Comparison of ENCODE assay signal across 17 cellular contexts in the genomic region with DNA sequence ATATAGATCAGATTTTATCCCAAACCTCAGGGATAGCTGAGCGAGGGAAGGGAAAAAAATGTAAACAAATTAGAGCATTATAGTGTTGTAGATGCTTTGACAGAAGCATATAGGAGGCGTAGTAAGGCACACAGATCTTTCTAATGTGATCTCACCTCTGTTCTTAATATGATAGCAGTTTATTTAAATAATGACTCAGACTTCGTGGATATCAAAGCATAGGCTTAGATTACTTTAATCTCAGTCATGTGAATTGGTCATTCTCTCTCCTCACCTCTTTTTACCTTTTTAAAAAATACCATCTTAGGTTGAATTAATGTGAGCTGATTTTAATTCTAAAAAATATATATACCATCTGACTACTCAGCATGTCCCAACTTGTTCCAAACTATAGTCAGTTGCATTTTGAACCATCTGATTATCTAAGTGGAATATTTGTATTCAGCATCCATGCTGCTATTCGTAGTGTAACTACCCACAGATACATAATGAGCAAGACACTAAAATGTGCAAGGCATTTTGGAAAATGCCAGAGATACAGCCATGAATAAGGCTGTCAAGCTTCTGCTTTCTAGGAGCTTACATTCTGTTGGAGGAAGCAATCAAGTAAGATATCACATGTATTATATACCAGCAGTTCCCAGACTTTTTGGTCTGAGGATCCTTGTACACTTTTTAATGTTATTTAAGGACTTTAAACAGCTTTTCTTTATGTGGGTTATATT.
A peak's percentile ranks its signal among the peaks of the same experiment; 100 is the strongest.
DNase-seq lines count a peak whose midpoint lies in the region; ATAC-seq, FAIRE-seq and TF ChIP-seq lines count a peak whose summit lies in the region.
"Had no signal": no experiment of that assay in that cellular context is flagged by ENCODE, and none has a peak within 500 bp of the region (broad histone marks: within the 10 kb centered on the region; RNA-seq: fewer than 3 reads in every experiment).

No MANE protein-coding gene starts in this region.

- peaks cover 38% of the 10 kb centered on the region for H3K4me1 ChIP-seq in adipocyte (ENCODE audit: control insufficient read depth, insufficient read depth, low read length)
- peaks cover 19% of the 10 kb centered on the region for H3K4me1 ChIP-seq in keratinocyte (ENCODE audit: control insufficient read depth, extremely low read depth, insufficient read depth, low read length)

- H3K9ac ChIP-seq in adipocyte (ENCODE audit: low read length) (no peak overlapping the region), keratinocyte (ENCODE audit: control insufficient read depth, extremely low read depth, insufficient read depth, low read length) (no peak overlapping the region)

- peak overlapping the region; percentile 20 for H3K27ac Mint-ChIP-seq in HFFc6
- H3K27ac Mint-ChIP-seq: activated T-helper 1 cell treated with anti-CD3 and anti-CD28 coated beads, Interleukin-12 subunit alpha, Interleukin-12 subunit beta, Interleukin-2, Interleukin-4 antibody, amounts not matched to agents 30 ng/mL and 10 ng/mL and 1 ng/mL, durations not matched to agents 14 hours and 24 hours and 36 hours had no signal

- FAIRE-seq in A204.1 (lab: Jason Lieb, UNC): peak; percentile 23
- no peak for FAIRE-seq in keratinocyte (lab: Jason Lieb, UNC)

- peaks cover 4% of the 10 kb centered on the region for H3K9me1 ChIP-seq in keratinocyte (ENCODE audit: control insufficient read depth, extremely low read depth, insufficient read depth, low read length)

- dilution Hi-C loops in keratinocyte (cut with MboI; ENCODE audit: extremely low pct_ligation_motif_present, low sequenced_read_pairs): no loop called here

- ATAC-seq in HG02981 (IDR thresholded peaks at IDR 0.05; ENCODE audit: unreplicated experiment) (no peak), GM19395 (IDR thresholded peaks at IDR 0.05; ENCODE audit: unreplicated experiment) (no peak), HG02678 (IDR thresholded peaks at IDR 0.05; ENCODE audit: unreplicated experiment) (no peak)
- ATAC-seq: Right ventricle myocardium inferior had no signal

- DNase-seq in HFFc6 (peak; percentile 11), adipocyte (ENCODE audit: low read depth) (peak; percentile 24), keratinocyte (ENCODE audit: low read depth, low spot score) (no peak), amygdala (lab: John Stamatoyannopoulos, UW) (no peak)
- DNase-seq: activated CD4-positive, alpha-beta T cell treated with anti-CD3 and anti-CD28 coated beads, Interleukin-2, amount 50 U/mL, for 48 hours; AML-193; NCI-H526 treated with DMSO at 0.1 percent for 48 hours; posterior cingulate gyrus; T1000; testis had no signal

- peaks cover 20% of the 10 kb centered on the region for H3K79me2 ChIP-seq in keratinocyte (ENCODE audit: control insufficient read depth, insufficient read depth, low read length)

- no peaks in the 10 kb centered on the region for H3K27me3 ChIP-seq in adipocyte (replicated peaks; ENCODE audit: control insufficient read depth, insufficient read depth, low read length)
- no peaks in the 10 kb centered on the region for H3K27me3 ChIP-seq in keratinocyte (ENCODE audit: control insufficient read depth, extremely low read depth, insufficient read depth, low read length)
- H3K27me3 ChIP-seq: ascending aorta, testis had no signal

- peaks cover 71% of the 10 kb centered on the region for H3K4me1 Mint-ChIP-seq in HFFc6 (ENCODE audit: low read depth)

- H3K36me3 ChIP-seq in adipocyte (ENCODE audit: control insufficient read depth, insufficient read depth, low read length, severe bottlenecking) (no peaks in the 10 kb centered on the region), keratinocyte (ENCODE audit: control insufficient read depth in 2 of 2, extremely low read depth in 1 of 2, insufficient read depth in 2 of 2, low read length in 2 of 2) (no peaks in the 10 kb centered on the region)
- H3K36me3 ChIP-seq: ascending aorta had no signal

- no peaks in the 10 kb centered on the region; the same call in 1 of the 2 replicates for H3K27me3 Mint-ChIP-seq in HFFc6 (ENCODE audit: insufficient read depth)

- H2AFZ ChIP-seq in keratinocyte (ENCODE audit: control insufficient read depth, low read length): no peak overlapping the region

- peak overlapping the region; percentile 29 for H3K4me2 ChIP-seq in keratinocyte (ENCODE audit: control insufficient read depth, extremely low read depth, insufficient read depth, low read depth, low read length)

- H3K27ac ChIP-seq in keratinocyte (ENCODE audit: control insufficient read depth, insufficient read depth, low read length): peak overlapping the region; percentile 6
- H3K27ac ChIP-seq: ascending aorta, testis had no signal

- no peaks in the 10 kb centered on the region for H4K20me1 ChIP-seq in keratinocyte (ENCODE audit: control insufficient read depth, extremely low read depth, insufficient read depth, low read length)

- no peaks in the 10 kb centered on the region for H3K9me3 Mint-ChIP-seq in HFFc6
- H3K9me3 Mint-ChIP-seq: activated T-helper 1 cell treated with anti-CD3 and anti-CD28 coated beads, Interleukin-12 subunit alpha, Interleukin-12 subunit beta, Interleukin-2, Interleukin-4 antibody, amounts not matched to agents 30 ng/mL and 10 ng/mL and 1 ng/mL, durations not matched to agents 14 hours and 24 hours and 36 hours had no signal

- H3K4me3 Mint-ChIP-seq in HFFc6: peak overlapping the region; percentile 14; the same call in 1 of the 2 replicates
- H3K4me3 Mint-ChIP-seq: activated T-helper 1 cell treated with anti-CD3 and anti-CD28 coated beads, Interleukin-12 subunit alpha, Interleukin-12 subunit beta, Interleukin-2, Interleukin-4 antibody, amounts not matched to agents 30 ng/mL and 10 ng/mL and 1 ng/mL, durations not matched to agents 14 hours and 24 hours and 36 hours had no signal

- H3K36me3 Mint-ChIP-seq in HFFc6 (ENCODE audit: low read depth): no peaks in the 10 kb centered on the region

- H3K9me3 ChIP-seq in adipocyte (ENCODE audit: control insufficient read depth, low read length): no peaks in the 10 kb centered on the region
- no peaks in the 10 kb centered on the region for H3K9me3 ChIP-seq in keratinocyte (ENCODE audit: control insufficient read depth, low read depth, low read length)
- H3K9me3 ChIP-seq: ascending aorta, testis had no signal

- TF ChIP-seq CTCF in HFFc6 (IDR thresholded peaks at IDR 0.05) (no peak), keratinocyte (optimal IDR thresholded peaks at IDR 0.05 in 1 of 3, IDR thresholded peaks at IDR 0.05 in 1 of 3, conservative IDR thresholded peaks at IDR 0.05 in 1 of 3; ENCODE audit: extremely low read depth in 1 of 3, insufficient read depth in 2 of 3, low read length in 3 of 3) (no peak)

- H3K4me3 ChIP-seq in adipocyte (ENCODE audit: low read length): no peak overlapping the region
- H3K4me3 ChIP-seq in keratinocyte (ENCODE audit: control insufficient read depth in 2 of 3, extremely low read depth in 1 of 3, insufficient read depth in 2 of 3, low read depth in 1 of 3, low read length in 3 of 3): no peak overlapping the region
- H3K4me3 ChIP-seq: ascending aorta, testis had no signal

Comparison
In these comparisons a context has a peak if more than half of its experiments do, and no peak if none do; other contexts are left out.
1. DNase-seq: peak in HFFc6 (single experiment) and adipocyte (single experiment); none in keratinocyte (single experiment) and amygdala (0 of 56).